ENCODE assay signal across 1 cellular context in genomic region chr5:56814963-56815656, GRCh38.
TF ChIP-seq lines count a peak whose summit lies in the region.

MAP3K1 (plus strand) TSS chr5:56815549; CDS start chr5:56815574, 25 bp downstream.

TF ChIP-seq in SK-N-SH, 30 proteins besides CTCF, POLR2A, EP300 and RAD21 (continued from another document):
- TF ChIP-seq TEAD4 (IDR thresholded peaks at IDR 0.05; ENCODE audit: borderline replicate concordance, insufficient read depth) = no peak; the same call in 1 of the 2 replicates
- TF ChIP-seq CHD2 (IDR thresholded peaks at IDR 0.05; ENCODE audit: low read length, partially characterized antibody) = peak; percentile 32
- peak; percentile 87 for TF ChIP-seq YY1 (IDR thresholded peaks at IDR 0.05; ENCODE audit: low read depth)
- no peak for TF ChIP-seq TCF12 (IDR thresholded peaks at IDR 0.05)
- peak; percentile 88 for TF ChIP-seq TAF1 (IDR thresholded peaks at IDR 0.05; ENCODE audit: borderline replicate concordance, low read depth, low read length)
- 0 out of 2 replicates have a peak, but pooled peaks have one; percentile 2 for TF ChIP-seq SMC3 (IDR thresholded peaks at IDR 0.05; ENCODE audit: low read depth, low read length)
- TF ChIP-seq RXRA (IDR thresholded peaks at IDR 0.05; ENCODE audit: borderline replicate concordance, low read depth) = no peak
- no peak for TF ChIP-seq MEF2A (IDR thresholded peaks at IDR 0.05; ENCODE audit: borderline replicate concordance, low read depth)
